In the genomic region with DNA sequence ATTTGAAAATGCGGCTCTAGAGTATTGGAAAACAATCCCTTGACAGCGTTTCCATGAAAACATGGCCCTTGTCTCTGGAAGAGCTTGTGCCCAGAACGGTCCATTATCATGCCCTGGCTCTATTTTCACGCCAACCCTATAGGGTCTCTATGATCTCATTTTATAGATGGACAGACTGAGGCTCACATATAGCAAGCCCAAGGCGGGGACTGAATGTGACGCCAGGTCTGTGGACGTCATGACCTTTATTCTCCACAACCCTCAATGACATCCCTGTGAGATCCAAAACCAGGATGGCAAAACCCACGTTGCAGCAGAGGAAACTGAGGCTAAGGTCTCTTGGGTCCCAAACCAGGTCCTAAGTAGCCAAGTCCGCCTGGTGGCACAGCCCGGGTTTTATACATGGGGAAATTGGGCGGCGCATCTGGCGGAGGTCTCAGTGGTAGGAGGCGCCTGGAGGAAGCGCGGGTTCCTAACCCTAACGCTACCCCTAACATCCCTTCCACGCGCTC, we compare ENCODE assay signal across 8 cellular contexts. TPM values are rescaled to one million over a fixed set of nuclear protein-coding genes. Genes with fewer than 3 reads are reported as not detected.
DNase-seq lines count a peak whose midpoint lies in the region; ATAC-seq and TF ChIP-seq lines count a peak whose summit lies in the region.

No MANE protein-coding gene starts in this region.

- H3K27ac Mint-ChIP-seq in effector memory CD8-positive, alpha-beta T cell: peak overlapping the region in 1 of 2 donors; percentile 75
- H3K27ac Mint-ChIP-seq in osteocyte (ENCODE audit: unreplicated experiment): peak overlapping the region; percentile 23

- peak overlapping the region; percentile 82 to 88 for H3K4me3 Mint-ChIP-seq in effector memory CD8-positive, alpha-beta T cell
- peak overlapping the region; percentile 59 for H3K4me3 Mint-ChIP-seq in osteocyte (ENCODE audit: unreplicated experiment)

- no peaks in the 10 kb centered on the region for H3K9me3 Mint-ChIP-seq in effector memory CD8-positive, alpha-beta T cell
- H3K9me3 Mint-ChIP-seq in osteocyte (ENCODE audit: unreplicated experiment): no peaks in the 10 kb centered on the region

- peaks cover 12 to 14% of the 10 kb centered on the region in 2 donors for H3K4me1 Mint-ChIP-seq in effector memory CD8-positive, alpha-beta T cell (ENCODE audit: low read depth in 2 of 2)
- H3K4me1 Mint-ChIP-seq in osteocyte (ENCODE audit: unreplicated experiment): peaks cover 22% of the 10 kb centered on the region

- DNase-seq in CMK (ENCODE audit: low read depth) (peak; percentile 93), LNCaP clone FGC (ENCODE audit: low read depth) (no peak), osteocyte (ENCODE audit: extremely low spot score, unreplicated experiment) (no peak), kidney tubule cell (ENCODE audit: low spot score) (no peak), middle frontal gyrus (ENCODE audit: extremely low spot score, low spot score) (no peak), D341Med (ENCODE audit: low spot score) (no peak)
- no peak for DNase-seq in effector memory CD8-positive, alpha-beta T cell

- TF ChIP-seq CTCF in LNCaP clone FGC (IDR thresholded peaks at IDR 0.05; ENCODE audit: control insufficient read depth, extremely low read depth, insufficient read depth) (no peak), osteocyte (IDR thresholded peaks at IDR 0.05) (no peak)

- ATAC-seq in effector memory CD8-positive, alpha-beta T cell (replicated peaks): no peak
- no peak for ATAC-seq in GM18907 (IDR thresholded peaks at IDR 0.05; ENCODE audit: unreplicated experiment)

- H3K4me3 ChIP-seq in LNCaP clone FGC (ENCODE audit: low read depth, low read length): peak overlapping the region; percentile 94

- H3K27me3 Mint-ChIP-seq in effector memory CD8-positive, alpha-beta T cell: no peaks in the 10 kb centered on the region
- no peaks in the 10 kb centered on the region for H3K27me3 Mint-ChIP-seq in osteocyte (ENCODE audit: unreplicated experiment)

- peaks cover 14% of the 10 kb centered on the region for H3K36me3 Mint-ChIP-seq in effector memory CD8-positive, alpha-beta T cell (ENCODE audit: insufficient read depth)
- peaks cover 4% of the 10 kb centered on the region for H3K36me3 Mint-ChIP-seq in osteocyte (ENCODE audit: unreplicated experiment)

RNA-seq across cellular contexts. Expression of a gene that starts 0.4 kb away (rescaled TPM):
- 121 and 122 TPM in 2 replicates for total RNA-seq in osteocyte

RNA-seq across cellular contexts. Expression of a gene that starts 43.6 kb away (rescaled TPM):
- total RNA-seq in osteocyte: 112 and 115 TPM in 2 replicates
